ENCODE assay signal across 19 cellular contexts in genomic region chr15:89587955-89588354, GRCh38. TPM values are rescaled to one million over a fixed set of nuclear protein-coding genes. Genes with fewer than 3 reads are reported as not detected.
A peak's percentile ranks its signal among the peaks of the same experiment; 100 is the strongest.
DNase-seq lines count a peak whose midpoint lies in the region; ATAC-seq and TF ChIP-seq lines count a peak whose summit lies in the region.
"Had no signal": no experiment of that assay in that cellular context is flagged by ENCODE, and none has a peak within 500 bp of the region (broad histone marks: within the 10 kb centered on the region; RNA-seq: fewer than 3 reads in every experiment).

No MANE protein-coding gene starts in this region.

- H3K27me3 Mint-ChIP-seq in activated CD4-positive, alpha-beta T cell treated with anti-CD3 and anti-CD28 coated beads, Interleukin-2, amount 10 ng/mL, durations not matched to agents 24 days and 14 days: no peaks in the 10 kb centered on the region

- DNase-seq in GM04503 (ENCODE audit: low read depth) (peak; percentile 23), PC-3 (peak; percentile 62), dermis blood vessel endothelial cell (peak; percentile 44), mesenchymal stem cell (peak; percentile 33), NCI-H2196 (lab: John Stamatoyannopoulos, UW; ENCODE audit: unreplicated experiment) (no peak)
- no peak for DNase-seq in activated CD4-positive, alpha-beta T cell treated with anti-CD3 and anti-CD28 coated beads, Interleukin-2, amount 10 ng/mL, durations not matched to agents 24 days and 14 days
- DNase-seq: activated CD8-positive, alpha-beta memory T cell treated with anti-CD3 and anti-CD28 coated beads, Interleukin-2, amount 50 U/mL, for 4 hours; activated naive CD4-positive, alpha-beta T cell; effector memory CD4-positive, alpha-beta T cell; MG63; NCI-H2081 treated with DMSO at 0.1 percent for 48 hours; NCI-H774; occipital lobe; T-helper 1 cell; thyroid gland had no signal

- 27% methylated on average over 4 of the region's 4 CpGs for WGBS in mesenchymal stem cell

- H3K4me2 ChIP-seq in PC-3 (ENCODE audit: low read length) (no peak overlapping the region), mesenchymal stem cell (ENCODE audit: low read length, poor library complexity, severe bottlenecking) (no peak overlapping the region)

- H3K27ac ChIP-seq in PC-3 (ENCODE audit: low read length): peak overlapping the region; percentile 27
- H3K27ac ChIP-seq in mesenchymal stem cell (ENCODE audit: low read length, poor library complexity, severe bottlenecking): no peak overlapping the region
- H3K27ac ChIP-seq: skin epidermis, thyroid gland had no signal

- H3K9ac ChIP-seq in PC-3 (ENCODE audit: low read length) (no peak overlapping the region), mesenchymal stem cell (ENCODE audit: low read length) (no peak overlapping the region)

- H3K4me1 ChIP-seq in PC-3 (ENCODE audit: insufficient read depth, low read length) (peaks cover 16% of the 10 kb centered on the region), mesenchymal stem cell (ENCODE audit: control insufficient read depth, insufficient read depth, low read depth, low read length) (peaks cover 3% of the 10 kb centered on the region)
- H3K4me1 ChIP-seq: thyroid gland had no signal

- H3K36me3 ChIP-seq in PC-3 (ENCODE audit: low read depth, low read length): peaks cover 76% of the 10 kb centered on the region
- peaks cover 9 to 11% of the 10 kb centered on the region in 2 experiments for H3K36me3 ChIP-seq in mesenchymal stem cell (ENCODE audit: control insufficient read depth in 1 of 2, insufficient read depth in 2 of 2, low read depth in 1 of 2, low read length in 2 of 2)
- H3K36me3 ChIP-seq: thyroid gland had no signal

- intact Hi-C loops in PC-3 (cut with micrococcal nuclease): no loop called here
- intact Hi-C loops in activated CD4-positive, alpha-beta T cell treated with anti-CD3 and anti-CD28 coated beads, Interleukin-2, amount 10 ng/mL, durations not matched to agents 24 days and 14 days (cut with micrococcal nuclease): no loop called here

- H3K4me3 ChIP-seq in PC-3 (ENCODE audit: low read length) (no peak overlapping the region), mesenchymal stem cell (ENCODE audit: insufficient read depth in 1 of 2, low read depth in 1 of 2, low read length in 2 of 2) (no peak overlapping the region)
- H3K4me3 ChIP-seq: MG63, skin epidermis, thyroid gland had no signal

- POLR2A ChIA-PET in PC-3 (lab: Charles Lee; ENCODE audit: unreplicated experiment): no interaction called here

- H3K18ac ChIP-seq in mesenchymal stem cell (ENCODE audit: low read depth in 1 of 2, low read length in 2 of 2): peak overlapping the region in 1 of 2 experiments; percentile 62

- H3K14ac ChIP-seq in mesenchymal stem cell (ENCODE audit: low read length in 2 of 2): no peak overlapping the region

- H4K20me1 ChIP-seq in PC-3 (ENCODE audit: low read length): no peaks in the 10 kb centered on the region

- H3K36me3 Mint-ChIP-seq in activated CD4-positive, alpha-beta T cell treated with anti-CD3 and anti-CD28 coated beads, Interleukin-2, amount 10 ng/mL, durations not matched to agents 24 days and 14 days (ENCODE audit: low read depth): peaks cover 21% of the 10 kb centered on the region

- peaks cover 3% of the 10 kb centered on the region for H3K4me1 Mint-ChIP-seq in activated CD4-positive, alpha-beta T cell treated with anti-CD3 and anti-CD28 coated beads, Interleukin-2, amount 10 ng/mL, durations not matched to agents 24 days and 14 days
- H3K4me1 Mint-ChIP-seq: CD14-positive monocyte had no signal

- H2BK120ac ChIP-seq in mesenchymal stem cell (ENCODE audit: low read depth, low read length): peak overlapping the region; percentile 80

- no peak for TF ChIP-seq CTCF in PC-3 (conservative IDR thresholded peaks at IDR 0.05; ENCODE audit: low read depth, low read length)

- H3K4ac ChIP-seq in mesenchymal stem cell (ENCODE audit: low read depth in 1 of 2, low read length in 2 of 2): no peak overlapping the region

- no peak overlapping the region for H3K27ac Mint-ChIP-seq in activated CD4-positive, alpha-beta T cell treated with anti-CD3 and anti-CD28 coated beads, Interleukin-2, amount 10 ng/mL, durations not matched to agents 24 days and 14 days
- H3K27ac Mint-ChIP-seq: CD14-positive monocyte had no signal

- peak; percentile 79 for ATAC-seq in PC-3
- ATAC-seq in HG03139 (IDR thresholded peaks at IDR 0.05; ENCODE audit: unreplicated experiment): no peak
- no peak for ATAC-seq in HG03442 (IDR thresholded peaks at IDR 0.05; ENCODE audit: unreplicated experiment)

- H3F3A ChIP-seq in PC-3 (ENCODE audit: low read length, unreplicated experiment): no peaks in the 10 kb centered on the region

- no peak overlapping the region for H3K4me3 Mint-ChIP-seq in activated CD4-positive, alpha-beta T cell treated with anti-CD3 and anti-CD28 coated beads, Interleukin-2, amount 10 ng/mL, durations not matched to agents 24 days and 14 days
- H3K4me3 Mint-ChIP-seq: CD14-positive monocyte had no signal

- no peak overlapping the region for H3K23ac ChIP-seq in mesenchymal stem cell (ENCODE audit: low read length in 2 of 2)

- no peak overlapping the region for H2BK5ac ChIP-seq in mesenchymal stem cell (ENCODE audit: low read depth, low read length, poor library complexity, severe bottlenecking)

- H3K27me3 ChIP-seq in PC-3 (ENCODE audit: low read length): no peaks in the 10 kb centered on the region
- H3K27me3 ChIP-seq in mesenchymal stem cell (ENCODE audit: control insufficient read depth in 1 of 2, insufficient read depth in 1 of 2, low read length in 2 of 2): no peaks in the 10 kb centered on the region
- H3K27me3 ChIP-seq: MG63, thyroid gland had no signal

- no TSS peak for BruUV-seq in PC-3 (replicated peaks; lab: Mats Ljungman, UMichigan)

- H3K79me2 ChIP-seq in PC-3 (ENCODE audit: low read length): peaks cover 64% of the 10 kb centered on the region

- H4K8ac ChIP-seq in mesenchymal stem cell (ENCODE audit: low read length): peak overlapping the region; percentile 93

- H2AK5ac ChIP-seq in mesenchymal stem cell (ENCODE audit: low read length, severe bottlenecking): no peak overlapping the region

- H3K9me2 ChIP-seq in PC-3 (replicated peaks; ENCODE audit: low read length): no peaks in the 10 kb centered on the region

- CTCF ChIA-PET in PC-3 (lab: Charles Lee): no interaction called here

- H2AFZ ChIP-seq in PC-3 (ENCODE audit: low read length) (no peak overlapping the region), mesenchymal stem cell (ENCODE audit: low read depth, low read length) (peak overlapping the region; percentile 3)

- no peaks in the 10 kb centered on the region for H3K9me3 ChIP-seq in PC-3 (ENCODE audit: low read length)
- H3K9me3 ChIP-seq in mesenchymal stem cell (ENCODE audit: control insufficient read depth, low read length): no peaks in the 10 kb centered on the region
- H3K9me3 ChIP-seq: MG63, thyroid gland had no signal

- no peaks in the 10 kb centered on the region for H3K9me3 Mint-ChIP-seq in activated CD4-positive, alpha-beta T cell treated with anti-CD3 and anti-CD28 coated beads, Interleukin-2, amount 10 ng/mL, durations not matched to agents 24 days and 14 days
- H3K9me3 Mint-ChIP-seq: CD14-positive monocyte had no signal

- peaks cover 23% of the 10 kb centered on the region for H3K79me1 ChIP-seq in mesenchymal stem cell (replicated peaks; ENCODE audit: low read length, poor library complexity, severe bottlenecking)

- H2BK15ac ChIP-seq in mesenchymal stem cell (ENCODE audit: low read depth, poor library complexity, severe bottlenecking): no peak overlapping the region

- H2BK12ac ChIP-seq in mesenchymal stem cell (ENCODE audit: low read length in 2 of 2): no peak overlapping the region

- H4K91ac ChIP-seq in mesenchymal stem cell (ENCODE audit: low read length): peak overlapping the region; percentile 59

RNA-seq across cellular contexts. Expression of gene TICRR, which starts 12.7 kb away (rescaled TPM):
- total RNA-seq in PC-3 (2014; rRNA removed) (14.3 and 18.4 TPM in 2 replicates), dermis blood vessel endothelial cell (2.2 and 7.0 TPM in 2 replicates)
- polyA plus RNA-seq in mesenchymal stem cell (2013, experiment 1 of 2): 0.81 TPM
- polyA plus RNA-seq in mesenchymal stem cell (2013, experiment 2 of 2): 0.74 TPM
- 18.8 and 21.0 TPM in 2 replicates for total RNA-seq in activated CD4-positive, alpha-beta T cell treated with anti-CD3 and anti-CD28 coated beads, Interleukin-2, amount 10 ng/mL, durations not matched to agents 24 days and 14 days
- polyA plus RNA-seq: CD14-positive monocyte had no signal

Comparison
In these comparisons a context has a peak if more than half of its experiments do, and no peak if none do; other contexts are left out.
1. DNase-seq: peak in GM04503 (single experiment), PC-3 (single experiment), dermis blood vessel endothelial cell (single experiment) and mesenchymal stem cell (single experiment); none in NCI-H2196 (single experiment) and activated CD4-positive, alpha-beta T cell treated with anti-CD3 and anti-CD28 coated beads, Interleukin-2, amount 10 ng/mL, durations not matched to agents 24 days and 14 days (single experiment).